ENCODE assay signal across 13 cellular contexts in the genomic region with DNA sequence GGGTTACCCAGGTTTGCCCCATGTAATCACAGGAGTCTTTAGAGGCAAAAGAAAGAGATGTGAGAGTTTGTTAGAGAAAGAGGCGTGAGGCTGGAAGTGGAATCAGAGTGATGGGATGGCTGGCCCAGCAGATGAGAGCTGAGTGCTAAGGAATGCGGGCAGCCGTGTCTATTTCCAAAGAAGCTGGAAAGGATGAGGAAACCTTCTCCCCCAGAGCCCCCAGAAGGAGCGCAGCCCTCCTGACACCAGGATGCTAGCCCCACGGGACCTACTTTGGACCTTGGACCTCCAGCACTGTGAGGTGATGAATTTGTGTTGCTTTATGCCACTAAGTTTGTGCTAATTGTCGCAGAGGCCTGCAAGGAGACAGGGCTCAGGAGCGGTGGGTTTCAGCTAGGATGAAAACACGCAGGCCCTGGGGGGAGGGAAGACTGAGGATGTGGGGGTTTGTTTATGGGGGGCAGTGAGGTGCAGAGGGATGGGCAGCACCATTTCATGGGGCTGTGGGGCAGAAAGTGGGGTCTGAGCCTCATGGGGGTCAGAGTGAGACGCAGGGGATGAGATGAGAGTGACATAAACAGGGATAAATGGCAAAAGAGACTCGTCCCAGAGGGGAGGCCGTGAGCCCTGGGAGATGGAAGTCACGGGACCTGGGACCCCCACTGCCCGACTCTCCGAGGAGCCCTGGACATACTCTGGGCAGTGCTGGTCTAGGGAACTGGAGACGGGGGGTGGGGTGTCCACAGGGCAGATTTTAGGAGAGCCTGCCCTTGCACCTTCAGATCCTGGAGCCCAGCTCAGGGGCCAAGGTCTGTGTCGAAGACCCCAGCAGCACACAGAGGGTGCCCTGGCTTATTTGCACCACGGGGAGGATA.
A peak's percentile ranks its signal among the peaks of the same experiment; 100 is the strongest.
DNase-seq lines count a peak whose midpoint lies in the region; ATAC-seq and TF ChIP-seq lines count a peak whose summit lies in the region.
"Had no signal": no experiment of that assay in that cellular context is flagged by ENCODE, and none has a peak within 500 bp of the region (broad histone marks: within the 10 kb centered on the region; RNA-seq: fewer than 3 reads in every experiment).

No MANE protein-coding gene starts in this region.

- H3F3A ChIP-seq in PC-3 (ENCODE audit: low read length, unreplicated experiment) = peaks cover 9% of the 10 kb centered on the region

- 93 to 94% methylated on average over 17 of the region's 17 CpGs for WGBS in aorta, 2 donors

- H3K27me3 Mint-ChIP-seq in activated T-cell treated with anti-CD3 and anti-CD28 coated beads, Interleukin-2, amount 50 U/mL, for 72 hours (ENCODE audit: low read depth) = no peaks in the 10 kb centered on the region
- H3K27me3 Mint-ChIP-seq in activated T-cell treated with anti-CD3 and anti-CD28 coated beads, Interleukin-2, amount 50 U/mL, for 4 hours (ENCODE audit: low read depth) = no peaks in the 10 kb centered on the region
- H3K27me3 Mint-ChIP-seq in natural killer cell (ENCODE audit: low read depth in 2 of 2) = no peaks in the 10 kb centered on the region

- CTCF ChIA-PET in PC-3 (lab: Charles Lee) = interaction anchor here (1.3 kb wide), 1 partner anchor 395 kb away, joined by 4 read pairs; no protein-coding TSS in a partner anchor

- peak overlapping the region; percentile 34 for H3K27ac Mint-ChIP-seq in activated T-cell treated with anti-CD3 and anti-CD28 coated beads, Interleukin-2, amount 50 U/mL, for 72 hours
- H3K27ac Mint-ChIP-seq in natural killer cell = peak overlapping the region; percentile 10 to 80
- H3K27ac Mint-ChIP-seq: GM23338 had no signal

- ATAC-seq in activated T-cell treated with anti-CD3 and anti-CD28 coated beads, Interleukin-2, amount 50 U/mL, for 72 hours (replicated peaks in 1 of 2) = no peak
- ATAC-seq in activated T-cell treated with anti-CD3 and anti-CD28 coated beads, Interleukin-2, amount 50 U/mL, for 4 hours = no peak
- ATAC-seq in PC-3 (no peak), natural killer cell (no peak), aorta (ENCODE audit: low FRiP score) (no peak), GM21786 (IDR thresholded peaks at IDR 0.05; ENCODE audit: unreplicated experiment) (no peak)
- ATAC-seq: GM23338, K562 had no signal

- no peaks in the 10 kb centered on the region for H3K9me3 ChIP-seq in PC-3 (ENCODE audit: low read length)
- no peaks in the 10 kb centered on the region for H3K9me3 ChIP-seq in aorta (ENCODE audit: control insufficient read depth, low read length)

- DNase-seq in activated T-cell treated with anti-CD3 and anti-CD28 coated beads, Interleukin-2, amount 50 U/mL, for 72 hours = no peak
- DNase-seq in activated T-cell treated with anti-CD3 and anti-CD28 coated beads, Interleukin-2, amount 50 U/mL, for 4 hours = no peak
- no peak for DNase-seq in PC-3
- DNase-seq in natural killer cell = no peak
- DNase-seq in aorta = peak; percentile 31 to 70
- no peak for DNase-seq in NCI-H2171 treated with DMSO at 0.1 percent for 48 hours (lab: John Stamatoyannopoulos, UW)
- no peak for DNase-seq in DMS53 treated with DMSO at 0.1 percent for 48 hours (lab: John Stamatoyannopoulos, UW; ENCODE audit: unreplicated experiment)
- DNase-seq: GDM1 had no signal

- no peaks in the 10 kb centered on the region for H4K20me1 ChIP-seq in PC-3 (ENCODE audit: low read length)

- peak overlapping the region; percentile 31; the same call in 1 of the 2 replicates for H2AFZ ChIP-seq in PC-3 (ENCODE audit: low read length)
- H2AFZ ChIP-seq: GM23338 had no signal

- H3K36me3 ChIP-seq in PC-3 (ENCODE audit: low read depth, low read length) (no peaks in the 10 kb centered on the region), aorta (ENCODE audit: control insufficient read depth in 1 of 2, insufficient read depth in 2 of 2, low read length in 1 of 2) (no peaks in the 10 kb centered on the region)

- H3K27me3 ChIP-seq in PC-3 (ENCODE audit: low read length) (no peaks in the 10 kb centered on the region), aorta (ENCODE audit: control insufficient read depth in 1 of 2, insufficient read depth in 2 of 2, low read length in 1 of 2) (no peaks in the 10 kb centered on the region)

- intact Hi-C loops in PC-3 (cut with micrococcal nuclease) = loop anchor here (2.0 to 10.0 kb wide), 2 partner anchors 180 to 398 kb away; no protein-coding TSS in a partner anchor
- intact Hi-C loops in natural killer cell (cut with micrococcal nuclease) = no loop called here
- intact Hi-C loops in aorta (cut with DNase I) = no loop called here

- H3K27ac ChIP-seq in PC-3 (ENCODE audit: low read length) = peak overlapping the region; percentile 90
- no peak overlapping the region for H3K27ac ChIP-seq in aorta (ENCODE audit: low read depth in 1 of 2, low read length in 2 of 2)
- H3K27ac ChIP-seq: C4-2B, HL-60 had no signal

- H3K4me2 ChIP-seq in PC-3 (ENCODE audit: low read length) = peak overlapping the region; percentile 77
- H3K4me2 ChIP-seq: GM23338 had no signal

- H3K9me2 ChIP-seq in PC-3 (replicated peaks; ENCODE audit: low read length) = no peaks in the 10 kb centered on the region

- H3K79me2 ChIP-seq in PC-3 (ENCODE audit: low read length) = no peaks in the 10 kb centered on the region

- no TSS peak for BruUV-seq in PC-3 (replicated peaks; lab: Mats Ljungman, UMichigan)

- H3K4me3 ChIP-seq in PC-3 (ENCODE audit: low read length) = peak overlapping the region; percentile 30
- H3K4me3 ChIP-seq in aorta (ENCODE audit: low read length in 2 of 2) = no peak overlapping the region
- H3K4me3 ChIP-seq: GM23338, K562 had no signal

- TF ChIP-seq CTCF in PC-3 (conservative IDR thresholded peaks at IDR 0.05; ENCODE audit: low read depth, low read length) (no peak), natural killer cell (IDR thresholded peaks at IDR 0.05) (no peak)

- no peak overlapping the region for H3K4me3 Mint-ChIP-seq in activated T-cell treated with anti-CD3 and anti-CD28 coated beads, Interleukin-2, amount 50 U/mL, for 72 hours
- H3K4me3 Mint-ChIP-seq in activated T-cell treated with anti-CD3 and anti-CD28 coated beads, Interleukin-2, amount 50 U/mL, for 4 hours = no peak overlapping the region
- H3K4me3 Mint-ChIP-seq in natural killer cell = no peak overlapping the region
- H3K4me3 Mint-ChIP-seq: GM23338 had no signal

- peak overlapping the region; percentile 80 for H3K9ac ChIP-seq in PC-3 (ENCODE audit: low read length)

- POLR2A ChIA-PET in PC-3 (lab: Charles Lee; ENCODE audit: unreplicated experiment) = interaction anchor here (0.6 to 0.7 kb wide), 2 partner anchors 161 to 202 kb away, joined by 3 to 4 read pairs; no protein-coding TSS in a partner anchor

- H3K4me1 ChIP-seq in PC-3 (ENCODE audit: insufficient read depth, low read length) = peaks cover 43% of the 10 kb centered on the region
- H3K4me1 ChIP-seq in aorta (ENCODE audit: control insufficient read depth in 1 of 2, insufficient read depth in 2 of 2, low read length in 2 of 2) = no peaks in the 10 kb centered on the region

- H3K4me1 Mint-ChIP-seq in activated T-cell treated with anti-CD3 and anti-CD28 coated beads, Interleukin-2, amount 50 U/mL, for 72 hours (ENCODE audit: low read depth) = peaks cover 48% of the 10 kb centered on the region
- peaks cover 29% of the 10 kb centered on the region for H3K4me1 Mint-ChIP-seq in activated T-cell treated with anti-CD3 and anti-CD28 coated beads, Interleukin-2, amount 50 U/mL, for 4 hours (ENCODE audit: low read depth)
- H3K4me1 Mint-ChIP-seq in natural killer cell = peaks cover 57 to 67% of the 10 kb centered on the region in 2 donors

- no peaks in the 10 kb centered on the region for H3K36me3 Mint-ChIP-seq in activated T-cell treated with anti-CD3 and anti-CD28 coated beads, Interleukin-2, amount 50 U/mL, for 72 hours (ENCODE audit: insufficient read depth in 2 of 2)
- H3K36me3 Mint-ChIP-seq in activated T-cell treated with anti-CD3 and anti-CD28 coated beads, Interleukin-2, amount 50 U/mL, for 4 hours (ENCODE audit: insufficient read depth) = peaks cover 16% of the 10 kb centered on the region
- peaks cover 12% of the 10 kb centered on the region for H3K36me3 Mint-ChIP-seq in natural killer cell

- no peaks in the 10 kb centered on the region for H3K9me3 Mint-ChIP-seq in activated T-cell treated with anti-CD3 and anti-CD28 coated beads, Interleukin-2, amount 50 U/mL, for 72 hours
- no peaks in the 10 kb centered on the region for H3K9me3 Mint-ChIP-seq in activated T-cell treated with anti-CD3 and anti-CD28 coated beads, Interleukin-2, amount 50 U/mL, for 4 hours
- no peaks in the 10 kb centered on the region for H3K9me3 Mint-ChIP-seq in natural killer cell
- H3K9me3 Mint-ChIP-seq: GM23338 had no signal

Comparison
In these comparisons a context has a peak if more than half of its experiments do, and no peak if none do; other contexts are left out.
1. DNase-seq: peak in aorta (2 of 2); none in activated T-cell treated with anti-CD3 and anti-CD28 coated beads, Interleukin-2, amount 50 U/mL, for 72 hours (0 of 2), activated T-cell treated with anti-CD3 and anti-CD28 coated beads, Interleukin-2, amount 50 U/mL, for 4 hours (single experiment), PC-3 (single experiment), natural killer cell (single experiment), NCI-H2171 treated with DMSO at 0.1 percent for 48 hours (single experiment) and DMS53 treated with DMSO at 0.1 percent for 48 hours (single experiment).